8 cellular contexts compared by ENCODE assay signal in genomic region chr11:12109591-12110196, GRCh38. TPM values are rescaled to one million over a fixed set of nuclear protein-coding genes. Genes with fewer than 3 reads are reported as not detected.
DNase-seq lines count a peak whose midpoint lies in the region; ATAC-seq and TF ChIP-seq lines count a peak whose summit lies in the region.

No MANE protein-coding gene starts in this region.

- peaks cover 17 to 34% (median 23%) of the 10 kb centered on the region in 4 donors for H3K4me1 Mint-ChIP-seq in CD4-positive, alpha-beta memory T cell

- peak overlapping the region; percentile 63 to 92 (median 82) for H3K27ac Mint-ChIP-seq in CD4-positive, alpha-beta memory T cell

- H3K36me3 ChIP-seq in CD4-positive, alpha-beta memory T cell (ENCODE audit: insufficient read depth, low read length): no peaks in the 10 kb centered on the region
- H3K36me3 ChIP-seq in neutrophil: no peaks in the 10 kb centered on the region

- no peaks in the 10 kb centered on the region for H3K9me3 ChIP-seq in CD4-positive, alpha-beta memory T cell (ENCODE audit: control insufficient read depth in 1 of 2, low read length in 2 of 2)
- no peaks in the 10 kb centered on the region for H3K9me3 ChIP-seq in neutrophil

- H3K9me3 Mint-ChIP-seq in CD4-positive, alpha-beta memory T cell: no peaks in the 10 kb centered on the region

- H3K4me3 Mint-ChIP-seq in CD4-positive, alpha-beta memory T cell: peak overlapping the region; percentile 76 to 90 (median 84)

- no peak for DNase-seq in CD4-positive, alpha-beta memory T cell
- DNase-seq in RWPE1 (ENCODE audit: low spot score) (no peak), epithelial cell of esophagus (ENCODE audit: low read depth) (peak; percentile 65), AG20443 (ENCODE audit: low spot score) (no peak), GM10266 (ENCODE audit: extremely low spot score) (no peak)
- DNase-seq in stimulated activated naive CD4-positive, alpha-beta T cell treated with Interleukin-2 at 50 U/mL for 16 hours (lab: John Stamatoyannopoulos, UW): no peak

- CTCF ChIA-PET in CD4-positive, alpha-beta memory T cell (lab: Charles Lee; ENCODE audit: partially characterized antibody): interaction anchor here (1.0 to 2.7 kb wide), 7 partner anchors 10 to 127 kb away, joined by 3 to 17 read pairs (median 3); no protein-coding TSS in a partner anchor
- CTCF ChIA-PET in RWPE1 (lab: Yijun Ruan, JAX): interaction anchor here (1.2 kb wide), 1 partner anchor 8 kb away, joined by 4 read pairs; no protein-coding TSS in a partner anchor

- H3K36me3 Mint-ChIP-seq in CD4-positive, alpha-beta memory T cell: no peaks in the 10 kb centered on the region

- no peak for ATAC-seq in GM19467 (IDR thresholded peaks at IDR 0.05; ENCODE audit: unreplicated experiment)

- POLR2A ChIA-PET in CD4-positive, alpha-beta memory T cell (lab: Charles Lee; ENCODE audit: partially characterized antibody): interaction anchor here (1.0 to 2.7 kb wide), 8 partner anchors 8 to 126 kb away, joined by 3 to 18 read pairs (median 4); no protein-coding TSS in a partner anchor
- POLR2A ChIA-PET in RWPE1 (lab: Yijun Ruan, JAX; ENCODE audit: low non-redundant PET): interaction anchor here (0.8 to 1.6 kb wide), 5 partner anchors 11 to 54 kb away, joined by 3 to 6 read pairs (median 4); no protein-coding TSS in a partner anchor

- no peaks in the 10 kb centered on the region for H3K27me3 ChIP-seq in CD4-positive, alpha-beta memory T cell (ENCODE audit: insufficient read depth, low read length)
- peaks cover 11% of the 10 kb centered on the region for H3K27me3 ChIP-seq in neutrophil

- TF ChIP-seq CTCF in RWPE1 (conservative IDR thresholded peaks at IDR 0.05; ENCODE audit: low read depth) (no peak), epithelial cell of esophagus (IDR thresholded peaks at IDR 0.05; ENCODE audit: insufficient read depth, low read depth, low read length, missing control alignments) (no peak), neutrophil (IDR thresholded peaks at IDR 0.05) (no peak), GM10266 (IDR thresholded peaks at IDR 0.05; ENCODE audit: control insufficient read depth, insufficient read depth, low read depth, missing control alignments) (no peak)

- intact Hi-C loops in CD4-positive, alpha-beta memory T cell (cut with micrococcal nuclease): loop anchor here (1.0 to 5.0 kb wide), 4 partner anchors 23 to 127 kb away; no protein-coding TSS in a partner anchor

- H3K4me3 ChIP-seq in CD4-positive, alpha-beta memory T cell (ENCODE audit: low read length in 2 of 2): peak overlapping the region; percentile 17 to 60
- H3K4me3 ChIP-seq in epithelial cell of esophagus (ENCODE audit: low read length) (peak overlapping the region; percentile 59), neutrophil (ENCODE audit: low read depth in 1 of 2, low read length in 1 of 2) (peak overlapping the region; percentile 64 to 94)

- H3K27ac ChIP-seq in CD4-positive, alpha-beta memory T cell (ENCODE audit: low read depth, low read length): peak overlapping the region; percentile 28
- peak overlapping the region; percentile 77 for H3K27ac ChIP-seq in RWPE1
- H3K27ac ChIP-seq in neutrophil: no peak overlapping the region

- peaks cover 43% of the 10 kb centered on the region for H3K4me1 ChIP-seq in CD4-positive, alpha-beta memory T cell (ENCODE audit: insufficient read depth, low read length)
- H3K4me1 ChIP-seq in neutrophil (ENCODE audit: control insufficient read depth in 1 of 2, insufficient read depth in 1 of 2, low read depth in 1 of 2, low read length in 1 of 2): peaks cover 17 to 19% of the 10 kb centered on the region in 2 experiments

- no peaks in the 10 kb centered on the region for H3K27me3 Mint-ChIP-seq in CD4-positive, alpha-beta memory T cell

RNA-seq across cellular contexts. Expression of gene MICAL2, which starts 0.7 kb away (rescaled TPM):
- 10 to 100 TPM; 33.3 to 38.8 TPM for total RNA-seq in CD4-positive, alpha-beta memory T cell
- polyA plus RNA-seq in CD4-positive, alpha-beta memory T cell: 10 to 100 TPM; 10.9 to 23.1 TPM
